ENCODE assay signal across 11 cellular contexts in genomic region chr6:17957488-17957887, GRCh38. TPM values are rescaled to one million over a fixed set of nuclear protein-coding genes. Genes with fewer than 3 reads are reported as not detected.
DNase-seq lines count a peak whose midpoint lies in the region; ATAC-seq and TF ChIP-seq lines count a peak whose summit lies in the region.
"Had no signal": no experiment of that assay in that cellular context is flagged by ENCODE, and none has a peak within 500 bp of the region (broad histone marks: within the 10 kb centered on the region; RNA-seq: fewer than 3 reads in every experiment).

No MANE protein-coding gene starts in this region.

- peaks cover 38% of the 10 kb centered on the region for H3K27me3 Mint-ChIP-seq in T-helper 17 cell

- DNase-seq in Daoy (ENCODE audit: low read depth) (peak; percentile 37), right atrium auricular region (ENCODE audit: low spot score) (no peak), NCI-H187 (lab: John Stamatoyannopoulos, UW) (no peak), T-helper 17 cell (no peak), C1 segment of cervical spinal cord (lab: John Stamatoyannopoulos, UW) (no peak)
- no peak for DNase-seq in activated CD4-positive, alpha-beta T cell treated with anti-CD3 and anti-CD28 coated beads, Interleukin-2, amount 50 U/mL, for 48 hours
- DNase-seq: effector CD8-positive, alpha-beta T cell; T-helper 1 cell had no signal

- no peaks in the 10 kb centered on the region for H3K4me1 Mint-ChIP-seq in T-helper 17 cell

- H3K27ac Mint-ChIP-seq in T-helper 17 cell = no peak overlapping the region

- no peak overlapping the region for H3K4me3 Mint-ChIP-seq in T-helper 17 cell

- TF ChIP-seq CTCF in right atrium auricular region (IDR thresholded peaks at IDR 0.05) = no peak

- H3K9me3 ChIP-seq in HUES48 (ENCODE audit: control insufficient read depth, insufficient read depth, low read length) (no peaks in the 10 kb centered on the region), right atrium auricular region (no peaks in the 10 kb centered on the region), T-helper 17 cell (ENCODE audit: control insufficient read depth, low read length, poor library complexity, severe bottlenecking) (no peaks in the 10 kb centered on the region)

- H3K36me3 Mint-ChIP-seq in T-helper 17 cell (ENCODE audit: low read depth) = peaks cover 3% of the 10 kb centered on the region

- ATAC-seq in GM21529 (IDR thresholded peaks at IDR 0.05; ENCODE audit: unreplicated experiment) = peak; percentile 90
- ATAC-seq in T-helper 17 cell = no peak

- H3K4me1 ChIP-seq in HUES48 (ENCODE audit: control insufficient read depth, insufficient read depth, low read length) = peaks cover 25% of the 10 kb centered on the region
- peaks cover 0 to 60% of the 10 kb centered on the region in 2 donors for H3K4me1 ChIP-seq in right atrium auricular region

- no peak overlapping the region for H3K4me3 ChIP-seq in HUES48 (ENCODE audit: low read depth, low read length)
- no peak overlapping the region for H3K4me3 ChIP-seq in right atrium auricular region

- H3K27me3 ChIP-seq in HUES48 (ENCODE audit: control insufficient read depth, insufficient read depth, low read length) (no peaks in the 10 kb centered on the region), right atrium auricular region (no peaks in the 10 kb centered on the region)

- H3K36me3 ChIP-seq in HUES48 (ENCODE audit: control insufficient read depth, insufficient read depth, low read length) = no peaks in the 10 kb centered on the region; the same call in 1 of the 2 replicates
- H3K36me3 ChIP-seq in right atrium auricular region = no peaks in the 10 kb centered on the region

- H3K9ac ChIP-seq in HUES48 (ENCODE audit: low read depth, low read length) = no peak overlapping the region

- H3K27ac ChIP-seq in HUES48 (ENCODE audit: low read depth, low read length) (peak overlapping the region; percentile 39), right atrium auricular region (peak overlapping the region; percentile 35 to 54)
- H3K27ac ChIP-seq: C4-2B had no signal

RNA-seq across cellular contexts. Expression of gene KIF13A, which starts 29.9 kb away (rescaled TPM):
- 18.1 and 23.0 TPM in 2 replicates for total RNA-seq in Daoy (2014; rRNA removed; shearing (Covaris generic))
- total RNA-seq in right atrium auricular region (10 to 100 TPM; 56.6 to 68.3 TPM), T-helper 17 cell (1 to 10 TPM in 1 of 2 donors, under 1 TPM in 1; 0.68 to 1.4 TPM)
